In the genomic region with DNA sequence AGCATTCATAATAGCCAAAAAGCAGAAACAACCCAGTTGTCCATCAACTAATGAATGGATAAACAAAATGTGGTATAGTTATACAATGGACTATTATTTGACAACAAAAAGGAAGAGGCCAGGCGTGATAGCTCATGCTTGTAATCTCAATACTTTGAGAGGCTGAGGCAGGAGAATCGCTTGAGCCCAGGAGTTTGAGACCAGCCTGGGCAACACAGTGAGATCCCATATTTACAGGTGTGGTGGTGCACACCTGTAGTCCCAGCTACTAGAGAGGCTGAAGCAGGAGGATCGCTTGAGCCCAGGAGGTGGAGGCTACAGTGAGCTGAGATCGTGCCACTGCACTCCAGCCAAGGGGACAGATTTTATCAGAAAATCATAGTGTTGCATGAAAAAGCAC, we compare ENCODE assay signal across 1 cellular context. TPM values are rescaled to one million over a fixed set of nuclear protein-coding genes. Genes with fewer than 3 reads are reported as not detected.
"Had no signal": no experiment of that assay in that cellular context is flagged by ENCODE, and none has a peak within 500 bp of the region (broad histone marks: within the 10 kb centered on the region; RNA-seq: fewer than 3 reads in every experiment).

No MANE protein-coding gene starts in this region.

RNA-seq across cellular contexts. Expression of gene NUP210, which starts 16.1 kb away (rescaled TPM):
- total RNA-seq: GM23248 had no signal
